Comparison of ENCODE assay signal across 20 cellular contexts in the genomic region with DNA sequence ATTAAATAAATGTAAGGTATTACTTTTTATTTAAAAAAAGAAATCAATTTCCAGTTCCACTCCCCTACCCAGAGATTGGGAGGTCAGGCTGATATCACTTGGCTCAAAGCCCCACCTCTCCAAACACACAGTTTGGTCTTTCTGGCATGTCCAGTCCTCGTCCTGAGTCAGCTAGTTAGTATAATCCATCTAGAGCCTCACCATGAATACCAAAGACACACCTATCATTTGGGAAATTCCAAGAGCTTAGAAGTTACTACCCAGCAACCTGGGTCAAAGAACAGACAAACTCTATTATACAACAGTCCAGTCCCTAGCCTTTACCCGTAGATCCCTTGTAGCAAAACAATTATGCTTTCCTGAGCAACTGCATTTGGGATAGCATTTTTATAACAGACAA. TPM values are rescaled to one million over a fixed set of nuclear protein-coding genes. Genes with fewer than 3 reads are reported as not detected.
A peak's percentile ranks its signal among the peaks of the same experiment; 100 is the strongest.
DNase-seq lines count a peak whose midpoint lies in the region; ATAC-seq, FAIRE-seq and TF ChIP-seq lines count a peak whose summit lies in the region.
"Had no signal": no experiment of that assay in that cellular context is flagged by ENCODE, and none has a peak within 500 bp of the region (broad histone marks: within the 10 kb centered on the region; RNA-seq: fewer than 3 reads in every experiment).

No MANE protein-coding gene starts in this region.

- TF ChIP-seq CTCF in mammary epithelial cell (conservative IDR thresholded peaks at IDR 0.05 in 1 of 2, IDR thresholded peaks at IDR 0.05 in 1 of 2; ENCODE audit: extremely low read depth in 1 of 2, insufficient read depth in 1 of 2, low read depth in 1 of 2, low read length in 2 of 2) (no peak), breast epithelium (IDR thresholded peaks at IDR 0.05) (no peak), esophagus squamous epithelium (IDR thresholded peaks at IDR 0.05) (no peak), endodermal cell (conservative IDR thresholded peaks at IDR 0.05) (no peak)

- no TSS peak for BruUV-seq in mammary epithelial cell (replicated peaks; lab: Mats Ljungman, UMichigan)

- no peaks in the 10 kb centered on the region for H4K20me1 ChIP-seq in mammary epithelial cell (ENCODE audit: insufficient read depth, low read length)
- H4K20me1 ChIP-seq: BLaER1 had no signal

- H3K9ac ChIP-seq in mammary epithelial cell (ENCODE audit: insufficient read depth, low read length) (no peak overlapping the region), endodermal cell (ENCODE audit: extremely low read depth, low read length, poor library complexity, severe bottlenecking) (no peak overlapping the region)
- H3K9ac ChIP-seq: BLaER1 had no signal

- no peak overlapping the region for H2AFZ ChIP-seq in mammary epithelial cell (ENCODE audit: low read depth, low read length)

- no peak for FAIRE-seq in small intestine (lab: Jason Lieb, UNC)
- FAIRE-seq: A549, H1 had no signal

- H3K4me1 ChIP-seq in mammary epithelial cell (ENCODE audit: insufficient read depth, low read length), result no peaks in the 10 kb centered on the region
- H3K4me1 ChIP-seq in breast epithelium, result no peaks in the 10 kb centered on the region
- H3K4me1 ChIP-seq in esophagus squamous epithelium, result peaks cover 0 to 36% (median 16%) of the 10 kb centered on the region in 3 donors
- H3K4me1 ChIP-seq in small intestine (ENCODE audit: control insufficient read depth in 2 of 2, insufficient read depth in 1 of 2, low read depth in 1 of 2, low read length in 1 of 2), result peaks cover 0 to 10% of the 10 kb centered on the region in 2 donors
- H3K4me1 ChIP-seq in endodermal cell (ENCODE audit: control insufficient read depth, insufficient read depth, low read length), result no peaks in the 10 kb centered on the region
- H3K4me1 ChIP-seq: A549, BLaER1 had no signal

- ATAC-seq in left colon, result peak; percentile 53
- no peak for ATAC-seq in GM21717 (IDR thresholded peaks at IDR 0.05; ENCODE audit: unreplicated experiment)
- ATAC-seq: A549; CD8-positive, alpha-beta T cell had no signal

- no peak overlapping the region for H3K27ac Mint-ChIP-seq in endodermal cell
- H3K27ac Mint-ChIP-seq: CD8-positive, alpha-beta T cell; H9 had no signal

- H3K4me1 Mint-ChIP-seq in endodermal cell, result no peaks in the 10 kb centered on the region

- H3K9me3 ChIP-seq in mammary epithelial cell (replicated peaks; ENCODE audit: insufficient read depth, low read length), result no peaks in the 10 kb centered on the region
- H3K9me3 ChIP-seq in breast epithelium, result no peaks in the 10 kb centered on the region
- H3K9me3 ChIP-seq in esophagus squamous epithelium, result no peaks in the 10 kb centered on the region
- H3K9me3 ChIP-seq in small intestine (ENCODE audit: control insufficient read depth, low read depth), result no peaks in the 10 kb centered on the region
- H3K9me3 ChIP-seq in endodermal cell (ENCODE audit: control insufficient read depth, low read length), result no peaks in the 10 kb centered on the region
- H3K9me3 ChIP-seq: A549, BLaER1 had no signal

- no peak overlapping the region for H3K4me2 ChIP-seq in mammary epithelial cell (ENCODE audit: insufficient read depth, low read depth, low read length)
- H3K4me2 ChIP-seq: A549, BLaER1 had no signal

- no peak overlapping the region for H3K4me3 Mint-ChIP-seq in endodermal cell
- H3K4me3 Mint-ChIP-seq: CD8-positive, alpha-beta T cell; H9 had no signal

- H3K27me3 Mint-ChIP-seq in endodermal cell (ENCODE audit: insufficient read depth), result peaks cover 14% of the 10 kb centered on the region

- CTCF ChIA-PET in mammary epithelial cell (lab: Charles Lee; ENCODE audit: low non-redundant PET), result no interaction called here

- TF ChIP-seq POLR2A in breast epithelium (IDR thresholded peaks at IDR 0.05) (no peak), esophagus squamous epithelium (IDR thresholded peaks at IDR 0.05) (no peak)

- in situ Hi-C loops in mammary epithelial cell (cut with MboI; ENCODE audit: low sequenced_read_pairs in 2 of 2), result no loop called here

- H3K27ac ChIP-seq in mammary epithelial cell (ENCODE audit: insufficient read depth, low read depth, low read length) (no peak overlapping the region), breast epithelium (no peak overlapping the region), esophagus squamous epithelium (peak overlapping the region in 3 of 4 donors; percentile 43 to 70 (median 54)), small intestine (ENCODE audit: low read depth in 1 of 2, low read length in 1 of 2) (peak overlapping the region in 1 of 2 donors; percentile 11), endodermal cell (ENCODE audit: low read depth, low read length) (no peak overlapping the region)
- H3K27ac ChIP-seq: 22Rv1, A549, BLaER1, HL-60 had no signal

- H3K9me3 Mint-ChIP-seq in endodermal cell, result peaks cover 5% of the 10 kb centered on the region

- peak; percentile 61 for DNase-seq in mammary epithelial cell
- DNase-seq in breast epithelium (ENCODE audit: low spot score in 2 of 2), result no peak
- DNase-seq in esophagus squamous epithelium (lab: John Stamatoyannopoulos, UW), result no peak
- no peak for DNase-seq in left colon
- peak; percentile 79 for DNase-seq in small intestine
- DNase-seq in endodermal cell, result no peak
- no peak for DNase-seq in NK-92 (lab: John Stamatoyannopoulos, UW; ENCODE audit: unreplicated experiment)
- DNase-seq: Calu3; CD8-positive, alpha-beta T cell; DMS79 treated with DMSO at 0.1 percent for 48 hours; GF-D8; H9; IMR-90 had no signal

- H3K36me3 ChIP-seq in mammary epithelial cell (ENCODE audit: insufficient read depth, low read length), result no peaks in the 10 kb centered on the region
- H3K36me3 ChIP-seq in breast epithelium, result no peaks in the 10 kb centered on the region
- H3K36me3 ChIP-seq in esophagus squamous epithelium, result no peaks in the 10 kb centered on the region
- no peaks in the 10 kb centered on the region for H3K36me3 ChIP-seq in small intestine (ENCODE audit: control insufficient read depth in 2 of 2, insufficient read depth in 2 of 2, low read length in 2 of 2)
- H3K36me3 ChIP-seq in endodermal cell (ENCODE audit: control insufficient read depth, insufficient read depth, low read length), result no peaks in the 10 kb centered on the region
- H3K36me3 ChIP-seq: BLaER1 had no signal

- H3K79me2 ChIP-seq in mammary epithelial cell (ENCODE audit: insufficient read depth, low read length), result no peaks in the 10 kb centered on the region

- dilution Hi-C loops in mammary epithelial cell (cut with HindIII; ENCODE audit: low sequenced_read_pairs), result no loop called here

- no peak overlapping the region for H3K4me3 ChIP-seq in mammary epithelial cell (replicated peaks in 1 of 3; ENCODE audit: insufficient read depth in 1 of 3, low read depth in 2 of 3, low read length in 3 of 3)
- no peak overlapping the region for H3K4me3 ChIP-seq in breast epithelium
- H3K4me3 ChIP-seq in esophagus squamous epithelium, result no peak overlapping the region
- H3K4me3 ChIP-seq in small intestine (ENCODE audit: low read depth in 1 of 2, low read length in 2 of 2), result no peak overlapping the region
- H3K4me3 ChIP-seq in endodermal cell (ENCODE audit: low read length), result no peak overlapping the region
- H3K4me3 ChIP-seq: A549, BLaER1 had no signal

- 58% methylated on average over 2 of the region's 2 CpGs for WGBS in mammary epithelial cell (ENCODE audit: low coverage, missing lambda C conversion rate)
- 42 to 46% methylated on average over 2 of the region's 2 CpGs for WGBS in esophagus squamous epithelium, 2 donors
- 4 to 49% (median 19%) methylated on average over 2 of the region's 2 CpGs for whole genome bisulfite sequencing in small intestine, 3 donors
- 82 to 86% methylated on average over 1 to 2 of the region's 2 CpGs for WGBS in endodermal cell (ENCODE audit: insufficient coverage in 1 of 2, insufficient read length in 1 of 2), 2 experiments

- H3K36me3 Mint-ChIP-seq in endodermal cell (ENCODE audit: low read depth), result no peaks in the 10 kb centered on the region
- H3K36me3 Mint-ChIP-seq: CD8-positive, alpha-beta T cell had no signal

- intact Hi-C loops in mammary epithelial cell (cut with micrococcal nuclease), result no loop called here
- intact Hi-C loops in breast epithelium (cut with DNase I; ENCODE audit: low total_unique reads), result no loop called here
- intact Hi-C loops in esophagus squamous epithelium (cut with DNase I), result no loop called here
- intact Hi-C loops in left colon (cut with DNase I, micrococcal nuclease), result no loop called here

- no peaks in the 10 kb centered on the region for H3K27me3 ChIP-seq in mammary epithelial cell (ENCODE audit: insufficient read depth, low read length)
- H3K27me3 ChIP-seq in breast epithelium, result no peaks in the 10 kb centered on the region
- H3K27me3 ChIP-seq in esophagus squamous epithelium, result no peaks in the 10 kb centered on the region
- no peaks in the 10 kb centered on the region for H3K27me3 ChIP-seq in small intestine (ENCODE audit: control insufficient read depth in 2 of 2, insufficient read depth in 2 of 2, low read length in 2 of 2)
- H3K27me3 ChIP-seq in endodermal cell (ENCODE audit: control insufficient read depth, insufficient read depth, low read length, poor library complexity, severe bottlenecking), result no peaks in the 10 kb centered on the region
- H3K27me3 ChIP-seq: BLaER1 had no signal

RNA-seq across cellular contexts. Expression of gene TREH, which starts 9.4 kb away (rescaled TPM):
- total RNA-seq in mammary epithelial cell (under 1 TPM in 1 of 2 donors, not detected in 1; 0.33 TPM), breast epithelium (not detected), esophagus squamous epithelium (under 1 TPM in 2 of 4 donors, not detected in 2; 0.09 to 0.57 TPM), left colon (1 to 10 TPM; 1.2 to 3.3 TPM), endodermal cell (not detected)
- polyA plus RNA-seq in mammary epithelial cell (not detected), small intestine (10 to 100 TPM; 14.6 to 88.6 (median 64.0) TPM)
- not detected for polyA minus RNA-seq in mammary epithelial cell
- not detected for polyA plus RNA-seq in endodermal cell (2013, experiment 1 of 2)
- not detected for polyA plus RNA-seq in endodermal cell (2013, experiment 2 of 2)
- total RNA-seq: CD8-positive, alpha-beta T cell; H1; H9; HT1080; IMR-90 had no signal
- polyA plus RNA-seq: IMR-90 had no signal

Comparison
In these comparisons a context has a peak if more than half of its experiments do, and no peak if none do; other contexts are left out.
1. DNase-seq: peak in mammary epithelial cell (single experiment) and small intestine (single experiment); none in breast epithelium (0 of 2), esophagus squamous epithelium (single experiment), left colon (0 of 2), endodermal cell (single experiment) and NK-92 (single experiment).
2. H3K27ac ChIP-seq: peak in esophagus squamous epithelium (3 of 4); none in mammary epithelial cell (single experiment), breast epithelium (0 of 2) and endodermal cell (single experiment).